37 cellular contexts compared by ENCODE assay signal in genomic region chr12:13968281-13968680, GRCh38. TPM values are rescaled to one million over a fixed set of nuclear protein-coding genes. Genes with fewer than 3 reads are reported as not detected.
"Had no signal": no experiment of that assay in that cellular context is flagged by ENCODE, and none has a peak within 500 bp of the region (broad histone marks: within the 10 kb centered on the region; RNA-seq: fewer than 3 reads in every experiment).

No MANE protein-coding gene starts in this region.

- H3K9me3 ChIP-seq: MG63 had no signal

- DNase-seq: Karpas-422, Kasumi-1, KG1, MG63, MM.1S, MV-4-11, NCI-H1048, NCI-H1092, NCI-H1092 treated with DMSO at 0.1 percent for 48 hours, NCI-H1105, NCI-H1105 treated with DMSO at 0.1 percent for 48 hours, NCI-H1417, NCI-H1417 treated with DMSO at 0.1 percent for 48 hours, NCI-H1436, NCI-H1436 treated with DMSO at 0.1 percent for 48 hours, NCI-H146, NCI-H1694, NCI-H1694 treated with DMSO at 0.1 percent for 48 hours, NCI-H187, NCI-H187 treated with DMSO at 0.1 percent for 48 hours, NCI-H1930, NCI-H2029, NCI-H2029 treated with DMSO at 0.1 percent for 48 hours, NCI-H2081, NCI-H2081 treated with DMSO at 0.1 percent for 48 hours, NCI-H2107, NCI-H2171, NCI-H2171 treated with DMSO at 0.1 percent for 48 hours, NCI-H2227 treated with DMSO at 0.1 percent for 48 hours, NCI-H226, NCI-H345, NCI-H446, NCI-H446 treated with DMSO at 0.1 percent for 48 hours had no signal

- H3K4me3 ChIP-seq: MG63 had no signal

- H3K36me3 ChIP-seq: MG63 had no signal

RNA-seq across cellular contexts. Expression of gene GRIN2B, which starts 13.1 kb away (rescaled TPM):
- total RNA-seq: LHCN-M2, M059J, MCF 10A, NCI-H460 had no signal
